ENCODE assay signal across 13 cellular contexts in the genomic region with DNA sequence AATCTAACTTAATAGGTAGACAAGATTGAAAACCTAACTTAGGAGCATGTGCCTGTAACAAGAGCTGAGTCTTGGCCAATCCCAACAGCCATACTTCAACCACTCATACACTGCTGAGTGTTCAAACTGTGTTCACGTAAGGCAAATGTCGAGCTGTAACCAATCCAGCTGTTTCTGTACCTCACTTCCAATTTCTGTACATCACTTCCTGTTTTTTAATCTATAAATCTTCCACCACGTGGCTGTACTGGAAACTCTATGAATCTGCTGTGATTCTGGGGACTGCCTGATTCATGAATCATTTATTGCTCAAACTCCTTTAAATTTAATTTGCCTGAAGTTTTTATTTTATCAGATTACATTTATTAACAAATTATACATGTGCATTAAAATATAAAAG. TPM values are rescaled to one million over a fixed set of nuclear protein-coding genes. Genes with fewer than 3 reads are reported as not detected.
DNase-seq lines count a peak whose midpoint lies in the region; TF ChIP-seq lines count a peak whose summit lies in the region.
"Had no signal": no experiment of that assay in that cellular context is flagged by ENCODE, and none has a peak within 500 bp of the region (broad histone marks: within the 10 kb centered on the region; RNA-seq: fewer than 3 reads in every experiment).

No MANE protein-coding gene starts in this region.

- H3K27ac Mint-ChIP-seq in MCF 10A (ENCODE audit: low read depth, unreplicated experiment): peak overlapping the region; percentile 86
- peak overlapping the region; percentile 59 for H3K27ac Mint-ChIP-seq in stimulated activated naive CD8-positive, alpha-beta T cell treated with anti-CD3 and anti-CD28 coated beads, Interleukin-15, Interleukin-2, amounts not matched to agents 100 ng/mL and 50 ng/mL, for 24 hours

- H2AFZ ChIP-seq in OCI-LY3 (ENCODE audit: low read depth, low read length): peak overlapping the region; percentile 49; the same call in 1 of the 2 replicates
- H2AFZ ChIP-seq: PC-9 had no signal

- no peaks in the 10 kb centered on the region for H3K4me1 ChIP-seq in breast epithelium
- peaks cover 13% of the 10 kb centered on the region for H3K4me1 ChIP-seq in OCI-LY3 (ENCODE audit: low read length)
- H3K4me1 ChIP-seq: upper lobe of right lung had no signal

- H3K27me3 Mint-ChIP-seq in MCF 10A (ENCODE audit: insufficient read depth, unreplicated experiment): no peaks in the 10 kb centered on the region
- no peaks in the 10 kb centered on the region for H3K27me3 Mint-ChIP-seq in stimulated activated naive CD8-positive, alpha-beta T cell treated with anti-CD3 and anti-CD28 coated beads, Interleukin-15, Interleukin-2, amounts not matched to agents 100 ng/mL and 50 ng/mL, for 24 hours
- H3K27me3 Mint-ChIP-seq: CD8-positive, alpha-beta memory T cell had no signal

- H3K4me3 Mint-ChIP-seq in MCF 10A (ENCODE audit: unreplicated experiment): no peak overlapping the region
- H3K4me3 Mint-ChIP-seq in stimulated activated naive CD8-positive, alpha-beta T cell treated with anti-CD3 and anti-CD28 coated beads, Interleukin-15, Interleukin-2, amounts not matched to agents 100 ng/mL and 50 ng/mL, for 24 hours: no peak overlapping the region
- H3K4me3 Mint-ChIP-seq: CD8-positive, alpha-beta memory T cell had no signal

- H3K79me2 ChIP-seq in OCI-LY3 (ENCODE audit: low read length): no peaks in the 10 kb centered on the region

- intact Hi-C loops in MCF 10A (cut with micrococcal nuclease) (no loop called here), breast epithelium (cut with DNase I; ENCODE audit: low total_unique reads) (no loop called here)

- H3K27ac ChIP-seq in breast epithelium (no peak overlapping the region), OCI-LY3 (ENCODE audit: low read length) (no peak overlapping the region)
- H3K27ac ChIP-seq: esophagus squamous epithelium, pancreas, upper lobe of right lung had no signal

- DNase-seq in MCF 10A (ENCODE audit: unreplicated experiment) (peak; percentile 49), breast epithelium (ENCODE audit: low spot score in 2 of 2) (no peak), NCI-H2029 (lab: John Stamatoyannopoulos, UW) (no peak), hippocampal formation (lab: John Stamatoyannopoulos, UW) (no peak)
- DNase-seq in central memory CD4-positive, alpha-beta T cell: peak; percentile 47
- DNase-seq in activated effector memory CD4-positive, alpha-beta T cell treated with Interleukin-2 at 50 U/mL for 16 hours: no peak
- DNase-seq: esophagus squamous epithelium, pancreas, PC-9, upper lobe of right lung had no signal

- no peaks in the 10 kb centered on the region for H3K27me3 ChIP-seq in breast epithelium
- H3K27me3 ChIP-seq in OCI-LY3 (ENCODE audit: low read depth, low read length): no peaks in the 10 kb centered on the region
- H3K27me3 ChIP-seq: esophagus squamous epithelium, pancreas, upper lobe of right lung had no signal

- no peak overlapping the region for H3K4me3 ChIP-seq in breast epithelium
- H3K4me3 ChIP-seq in OCI-LY3 (ENCODE audit: low read length): no peak overlapping the region
- H3K4me3 ChIP-seq: esophagus squamous epithelium, pancreas, PC-9, upper lobe of right lung had no signal

- H3K4me1 Mint-ChIP-seq in MCF 10A (ENCODE audit: insufficient read depth, unreplicated experiment): peaks cover 34% of the 10 kb centered on the region
- H3K4me1 Mint-ChIP-seq in stimulated activated naive CD8-positive, alpha-beta T cell treated with anti-CD3 and anti-CD28 coated beads, Interleukin-15, Interleukin-2, amounts not matched to agents 100 ng/mL and 50 ng/mL, for 24 hours (ENCODE audit: low read depth): peaks cover 70% of the 10 kb centered on the region

- H3K9me3 ChIP-seq in breast epithelium (no peaks in the 10 kb centered on the region), OCI-LY3 (ENCODE audit: insufficient read depth, low read length) (no peaks in the 10 kb centered on the region)
- H3K9me3 ChIP-seq: esophagus squamous epithelium, pancreas, upper lobe of right lung had no signal

- no peak for TF ChIP-seq POLR2A in breast epithelium (IDR thresholded peaks at IDR 0.05)

- TF ChIP-seq CTCF in MCF 10A (IDR thresholded peaks at IDR 0.05; ENCODE audit: unreplicated experiment) (no peak), breast epithelium (IDR thresholded peaks at IDR 0.05) (no peak), OCI-LY3 (IDR thresholded peaks at IDR 0.05; ENCODE audit: low read depth, low read length) (no peak)

- no TSS peak for BruUV-seq in MCF 10A (replicated peaks; lab: Mats Ljungman, UMichigan)

- POLR2A ChIA-PET in MCF 10A (lab: Yijun Ruan, JAX): interaction anchor here (0.7 to 7.8 kb wide), 5 partner anchors 22 to 129 kb away, joined by 3 to 213 read pairs (median 4); partner anchors contain the start of gene NEDD4

- CTCF ChIA-PET in MCF 10A (lab: Yijun Ruan, JAX): interaction anchor here (0.9 kb wide), 2 partner anchors 19 to 119 kb away, joined by 4 to 5 read pairs; no protein-coding TSS in a partner anchor

- H3K9me3 Mint-ChIP-seq in MCF 10A (ENCODE audit: unreplicated experiment): no peaks in the 10 kb centered on the region
- H3K9me3 Mint-ChIP-seq in stimulated activated naive CD8-positive, alpha-beta T cell treated with anti-CD3 and anti-CD28 coated beads, Interleukin-15, Interleukin-2, amounts not matched to agents 100 ng/mL and 50 ng/mL, for 24 hours: peaks cover 10% of the 10 kb centered on the region
- H3K9me3 Mint-ChIP-seq: CD8-positive, alpha-beta memory T cell had no signal

- no peaks in the 10 kb centered on the region for H3K36me3 ChIP-seq in breast epithelium
- no peaks in the 10 kb centered on the region for H3K36me3 ChIP-seq in OCI-LY3 (replicated peaks; ENCODE audit: low read depth, low read length)
- H3K36me3 ChIP-seq: esophagus squamous epithelium, pancreas, upper lobe of right lung had no signal

- H3K4me2 ChIP-seq in OCI-LY3 (ENCODE audit: low read length): no peak overlapping the region

- no peak overlapping the region for H3K9ac ChIP-seq in OCI-LY3 (ENCODE audit: low read length)

- H4K20me1 ChIP-seq in OCI-LY3 (ENCODE audit: insufficient read depth, low read length): no peaks in the 10 kb centered on the region

- H3K36me3 Mint-ChIP-seq in MCF 10A (ENCODE audit: insufficient read depth, unreplicated experiment): no peaks in the 10 kb centered on the region
- H3K36me3 Mint-ChIP-seq in stimulated activated naive CD8-positive, alpha-beta T cell treated with anti-CD3 and anti-CD28 coated beads, Interleukin-15, Interleukin-2, amounts not matched to agents 100 ng/mL and 50 ng/mL, for 24 hours (ENCODE audit: low read depth): peaks cover 11% of the 10 kb centered on the region
- H3K36me3 Mint-ChIP-seq: CD8-positive, alpha-beta memory T cell had no signal

RNA-seq across cellular contexts. Expression of gene NEDD4, which starts 44.6 kb away (rescaled TPM):
- 57.7 and 60.3 TPM in 2 replicates for total RNA-seq in MCF 10A (2022)
- total RNA-seq in breast epithelium: 10 to 100 TPM; 13.0 to 19.6 (median 19.3) TPM

Comparison
In these comparisons a context has a peak if more than half of its experiments do, and no peak if none do; other contexts are left out.
1. DNase-seq: peak in MCF 10A (single experiment) and central memory CD4-positive, alpha-beta T cell (single experiment); none in breast epithelium (0 of 2), NCI-H2029 (single experiment), activated effector memory CD4-positive, alpha-beta T cell treated with Interleukin-2 at 50 U/mL for 16 hours (single experiment) and hippocampal formation (0 of 2).